ENCODE assay signal across 18 cellular contexts in genomic region chr19:30630289-30631034, GRCh38.
"Had no signal": no experiment of that assay in that cellular context is flagged by ENCODE, and none has a peak within 500 bp of the region (broad histone marks: within the 10 kb centered on the region; RNA-seq: fewer than 3 reads in every experiment).

No MANE protein-coding gene starts in this region.

- FAIRE-seq: endometrium, urothelium cell line had no signal

- H3K9me3 ChIP-seq: body of pancreas, gastroesophageal sphincter, thyroid gland had no signal

- H3K36me3 ChIP-seq: gastroesophageal sphincter, thyroid gland had no signal

- H3K27me3 ChIP-seq: body of pancreas, thyroid gland had no signal

- ATAC-seq: activated T-cell treated with anti-CD3 and anti-CD28 coated beads, Interleukin-2, amount 50 U/mL, for 4 hours; body of pancreas; gastroesophageal sphincter had no signal

- H3K4me1 ChIP-seq: gastroesophageal sphincter, thyroid gland had no signal

- H3K27ac ChIP-seq: body of pancreas, gastroesophageal sphincter, thyroid gland had no signal

- DNase-seq: activated CD4-positive, alpha-beta T cell treated with anti-CD3 and anti-CD28 coated beads, Interleukin-2, amount 50 U/mL, for 1 hour; activated CD8-positive, alpha-beta memory T cell treated with anti-CD3 and anti-CD28 coated beads, Interleukin-2, amount 50 U/mL, for 4 hours; activated naive CD4-positive, alpha-beta T cell treated with anti-CD3 and anti-CD28 coated beads for 36 hours; activated T-cell treated with anti-CD3 and anti-CD28 coated beads, Interleukin-2, amount 50 U/mL, for 4 hours; body of pancreas; cortex of kidney; left ventricle myocardium superior; nephron progenitor cell; occipital lobe; stimulated activated CD4-positive, alpha-beta T cell treated with anti-CD3 and anti-CD28 coated beads, Interleukin-12 subunit alpha, Interleukin-12 subunit beta, amount 100 ng/mL, for 4 hours; stimulated activated CD4-positive, alpha-beta T cell treated with anti-CD3 and anti-CD28 coated beads, Interleukin-1b, Interleukin-23, amount 100 ng/mL, for 48 hours; stimulated activated CD8-positive, alpha-beta memory T cell treated with anti-CD3 and anti-CD28 coated beads, Interleukin-4, amount 100 ng/mL, for 48 hours; stimulated activated naive CD4-positive, alpha-beta T cell; T-helper 9 cell; thyroid gland had no signal

- H3K4me3 ChIP-seq: body of pancreas, gastroesophageal sphincter, thyroid gland had no signal
